Comparison of ENCODE assay signal across 11 cellular contexts in genomic region chr2:99430614-99431258, GRCh38. TPM values are rescaled to one million over a fixed set of nuclear protein-coding genes. Genes with fewer than 3 reads are reported as not detected.
A peak's percentile ranks its signal among the peaks of the same experiment; 100 is the strongest.
DNase-seq lines count a peak whose midpoint lies in the region; TF ChIP-seq lines count a peak whose summit lies in the region.
"Had no signal": no experiment of that assay in that cellular context is flagged by ENCODE, and none has a peak within 500 bp of the region (broad histone marks: within the 10 kb centered on the region; RNA-seq: fewer than 3 reads in every experiment).

No MANE protein-coding gene starts in this region.

- DNase-seq in T-helper 1 cell, result no peak
- peak; percentile 77 for DNase-seq in NCI-H2107 treated with DMSO at 0.1 percent for 48 hours (lab: John Stamatoyannopoulos, UW; ENCODE audit: unreplicated experiment)
- DNase-seq in esophagus squamous epithelium (lab: John Stamatoyannopoulos, UW), result no peak
- no peak for DNase-seq in smooth muscle cell (lab: John Stamatoyannopoulos, UW; ENCODE audit: unreplicated experiment)
- DNase-seq in NCI-H1092 (lab: John Stamatoyannopoulos, UW), result no peak
- no peak for DNase-seq in suprapubic skin (ENCODE audit: low spot score in 2 of 2)
- DNase-seq in NCI-H2171 treated with DMSO at 0.1 percent for 48 hours (lab: John Stamatoyannopoulos, UW), result no peak
- DNase-seq: caudate nucleus; mucosa of descending colon; stimulated activated CD4-positive, alpha-beta T cell treated with anti-CD3 and anti-CD28 coated beads, Interleukin-2, amount 100 ng/mL, for 48 hours had no signal

- peaks cover 4 to 26% (median 9%) of the 10 kb centered on the region in 3 donors for H3K4me1 ChIP-seq in esophagus squamous epithelium
- no peaks in the 10 kb centered on the region for H3K4me1 ChIP-seq in smooth muscle cell (ENCODE audit: low read depth)
- H3K4me1 ChIP-seq in suprapubic skin, result no peaks in the 10 kb centered on the region

- peaks cover 8% of the 10 kb centered on the region for H3K4me1 Mint-ChIP-seq in T-helper 1 cell treated with Interleukin-12 subunit alpha and Interleukin-12 subunit beta and Interleukin-4 antibody, amounts not matched to agents 30 μg/mL and 1 μg/mL, for 36 hours (ENCODE audit: low read depth)

- peak overlapping the region; percentile 10 for H3K27ac Mint-ChIP-seq in T-helper 1 cell treated with Interleukin-12 subunit alpha and Interleukin-12 subunit beta and Interleukin-4 antibody, amounts not matched to agents 30 μg/mL and 1 μg/mL, for 36 hours

- no peaks in the 10 kb centered on the region for H3F3A ChIP-seq in smooth muscle cell (ENCODE audit: low read depth)

- TF ChIP-seq CTCF in esophagus squamous epithelium (IDR thresholded peaks at IDR 0.05) (no peak), smooth muscle cell (IDR thresholded peaks at IDR 0.05; ENCODE audit: borderline replicate concordance, insufficient read depth, poor library complexity, severe bottlenecking) (no peak), suprapubic skin (IDR thresholded peaks at IDR 0.05) (no peak)

- no peak for TF ChIP-seq POLR2A in esophagus squamous epithelium (IDR thresholded peaks at IDR 0.05)
- no peak for TF ChIP-seq POLR2A in suprapubic skin (IDR thresholded peaks at IDR 0.05)

- peak overlapping the region; percentile 1 to 61 (median 18) for H3K27ac ChIP-seq in esophagus squamous epithelium
- peak overlapping the region; percentile 10 for H3K27ac ChIP-seq in smooth muscle cell (ENCODE audit: low read depth)
- H3K27ac ChIP-seq in suprapubic skin, result no peak overlapping the region

- WGBS in esophagus squamous epithelium, 2 donors, result 53 to 55% methylated on average over 4 of the region's 4 CpGs
- WGBS in smooth muscle cell (ENCODE audit: low lambda C conversion rate), result 75% methylated on average over 4 of the region's 4 CpGs
- 60% methylated on average over 4 of the region's 4 CpGs for WGBS in suprapubic skin

- H3K4me3 ChIP-seq in esophagus squamous epithelium (no peak overlapping the region), smooth muscle cell (no peak overlapping the region), suprapubic skin (no peak overlapping the region)
- H3K4me3 ChIP-seq: mucosa of descending colon had no signal

- no peak overlapping the region for H3K4me2 ChIP-seq in smooth muscle cell

- TF ChIP-seq EP300 in suprapubic skin (IDR thresholded peaks at IDR 0.05), result no peak

- no peaks in the 10 kb centered on the region for H3K9me3 Mint-ChIP-seq in T-helper 1 cell treated with Interleukin-12 subunit alpha and Interleukin-12 subunit beta and Interleukin-4 antibody, amounts not matched to agents 30 μg/mL and 1 μg/mL, for 36 hours

- no peaks in the 10 kb centered on the region for H3K27me3 Mint-ChIP-seq in T-helper 1 cell treated with Interleukin-12 subunit alpha and Interleukin-12 subunit beta and Interleukin-4 antibody, amounts not matched to agents 30 μg/mL and 1 μg/mL, for 36 hours (ENCODE audit: low read depth)

- H3K9me3 ChIP-seq in esophagus squamous epithelium (no peaks in the 10 kb centered on the region), smooth muscle cell (replicated peaks; ENCODE audit: low read depth) (no peaks in the 10 kb centered on the region), suprapubic skin (no peaks in the 10 kb centered on the region)
- H3K9me3 ChIP-seq: mucosa of descending colon had no signal

- peaks cover 3 to 85% (median 6%) of the 10 kb centered on the region in 3 donors for H3K36me3 ChIP-seq in esophagus squamous epithelium
- no peaks in the 10 kb centered on the region for H3K36me3 ChIP-seq in smooth muscle cell (ENCODE audit: low read depth)
- H3K36me3 ChIP-seq in suprapubic skin, result peaks cover 47% of the 10 kb centered on the region

- no peak overlapping the region for H3K4me3 Mint-ChIP-seq in T-helper 1 cell treated with Interleukin-12 subunit alpha and Interleukin-12 subunit beta and Interleukin-4 antibody, amounts not matched to agents 30 μg/mL and 1 μg/mL, for 36 hours

- no peak overlapping the region for H3K9ac ChIP-seq in smooth muscle cell (ENCODE audit: low read depth)

- intact Hi-C loops in esophagus squamous epithelium (cut with DNase I), result no loop called here

- H2AFZ ChIP-seq in smooth muscle cell (ENCODE audit: low read depth), result no peak overlapping the region

- peaks cover 14% of the 10 kb centered on the region for H4K20me1 ChIP-seq in smooth muscle cell (ENCODE audit: low read depth)

- H3K27me3 ChIP-seq in esophagus squamous epithelium, result no peaks in the 10 kb centered on the region
- H3K27me3 ChIP-seq in smooth muscle cell (ENCODE audit: low read depth), result no peaks in the 10 kb centered on the region
- H3K27me3 ChIP-seq in suprapubic skin, result no peaks in the 10 kb centered on the region

- peaks cover 11% of the 10 kb centered on the region for H3K36me3 Mint-ChIP-seq in T-helper 1 cell treated with Interleukin-12 subunit alpha and Interleukin-12 subunit beta and Interleukin-4 antibody, amounts not matched to agents 30 μg/mL and 1 μg/mL, for 36 hours (ENCODE audit: low read depth)

- no peaks in the 10 kb centered on the region for H3K79me2 ChIP-seq in smooth muscle cell (ENCODE audit: low read depth)

RNA-seq across cellular contexts. Expression of gene REV1, which starts 59.1 kb away (rescaled TPM):
- 10 to 100 TPM; 22.5 to 69.2 (median 39.8) TPM for total RNA-seq in esophagus squamous epithelium
- 20.6 and 38.9 TPM in 2 replicates for total RNA-seq in smooth muscle cell
- 9.5 and 20.2 TPM in 2 replicates for polyA plus RNA-seq in smooth muscle cell
- total RNA-seq in suprapubic skin, result 10 to 100 TPM; 43.1 to 99.9 (median 53.5) TPM
